In the genomic region with DNA sequence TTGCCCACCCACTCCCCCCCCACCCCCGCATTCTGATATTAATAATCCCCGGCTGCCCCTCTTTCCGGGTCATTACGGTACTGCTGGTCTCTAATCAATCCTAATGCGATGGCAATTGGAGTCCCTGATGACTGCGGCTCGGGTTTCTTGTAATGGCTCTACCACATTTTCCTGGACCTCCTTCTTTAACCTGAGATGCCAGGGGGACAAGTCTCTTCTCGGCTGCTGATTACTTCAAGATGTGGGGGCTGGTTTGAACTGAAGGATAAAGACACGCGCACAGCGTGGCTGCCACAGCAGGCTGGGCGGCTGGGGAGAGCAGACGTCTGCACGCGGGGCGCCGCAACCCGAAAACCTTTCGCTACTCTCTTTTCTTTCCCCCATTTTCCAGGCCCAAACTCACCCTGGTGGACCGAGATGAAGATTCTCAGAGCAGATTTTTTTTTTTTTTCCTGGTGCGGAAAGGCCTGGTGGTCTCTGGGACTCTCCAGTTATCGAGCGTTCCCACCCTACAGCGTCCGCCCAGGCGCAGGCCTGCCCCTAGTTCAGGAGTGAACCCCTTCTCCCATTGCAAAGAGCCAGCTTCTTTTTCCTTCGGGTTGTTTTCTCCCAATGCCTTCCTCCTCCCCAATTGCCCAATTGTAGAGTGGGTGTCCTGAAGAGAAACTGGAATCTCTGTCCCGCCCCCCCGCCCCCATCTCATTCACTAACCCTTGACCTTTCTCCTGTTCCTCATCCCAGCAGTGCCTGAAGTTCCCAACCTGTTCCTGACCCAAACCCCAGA, we compare ENCODE assay signal across 9 cellular contexts. TPM values are rescaled to one million over a fixed set of nuclear protein-coding genes. Genes with fewer than 3 reads are reported as not detected.
A peak's percentile ranks its signal among the peaks of the same experiment; 100 is the strongest.
DNase-seq lines count a peak whose midpoint lies in the region; ATAC-seq and TF ChIP-seq lines count a peak whose summit lies in the region.
"Had no signal": no experiment of that assay in that cellular context is flagged by ENCODE, and none has a peak within 500 bp of the region (broad histone marks: within the 10 kb centered on the region; RNA-seq: fewer than 3 reads in every experiment).

No MANE protein-coding gene starts in this region.

- H4K20me1 ChIP-seq in GM23338 (replicated peaks; ENCODE audit: insufficient read depth) = peaks cover 14% of the 10 kb centered on the region

- H3F3A ChIP-seq in GM23338 (replicated peaks; ENCODE audit: low read depth) = peaks cover 30% of the 10 kb centered on the region

- no peak overlapping the region for H2AFZ ChIP-seq in GM23338

- ATAC-seq in GM23338 (peak; percentile 2; the same call in 1 of the 3 replicates), GM19397 (IDR thresholded peaks at IDR 0.05; ENCODE audit: unreplicated experiment) (no peak), HG02840 (IDR thresholded peaks at IDR 0.05; ENCODE audit: low FRiP score, unreplicated experiment) (no peak), HG03025 (IDR thresholded peaks at IDR 0.05; ENCODE audit: low FRiP score, unreplicated experiment) (no peak)

- H3K4me3 Mint-ChIP-seq in GM23338 (peak overlapping the region; percentile 71), neural crest cell (peak overlapping the region; percentile 84)
- H3K4me3 Mint-ChIP-seq in dendritic cell treated with granulocyte-macrophage colony-stimulating factor and Interleukin-4, amounts not matched to agents 40 ng/mL and 50 ng/mL, for 4 days = peak overlapping the region; percentile 82

- H3K36me3 ChIP-seq in GM23338 (ENCODE audit: insufficient read depth) = no peaks in the 10 kb centered on the region

- H3K4me1 ChIP-seq in GM23338 (ENCODE audit: insufficient read depth) = peaks cover 66% of the 10 kb centered on the region

- TF ChIP-seq CTCF in GM23338 (conservative IDR thresholded peaks at IDR 0.05; ENCODE audit: low read depth in 2 of 2) (no peak), neural crest cell (conservative IDR thresholded peaks at IDR 0.05) (no peak)

- H3K4me1 Mint-ChIP-seq in GM23338 (peaks cover 64% of the 10 kb centered on the region), neural crest cell (peaks cover 52% of the 10 kb centered on the region)
- peaks cover 48% of the 10 kb centered on the region for H3K4me1 Mint-ChIP-seq in dendritic cell treated with granulocyte-macrophage colony-stimulating factor and Interleukin-4, amounts not matched to agents 40 ng/mL and 50 ng/mL, for 4 days (ENCODE audit: low read depth)

- peaks cover 100% of the 10 kb centered on the region for H3K27me3 ChIP-seq in GM23338 (ENCODE audit: insufficient read depth)

- no peaks in the 10 kb centered on the region; the same call in 2 of the 3 replicates for H3K36me3 Mint-ChIP-seq in GM23338 (ENCODE audit: low read depth)
- H3K36me3 Mint-ChIP-seq in dendritic cell treated with granulocyte-macrophage colony-stimulating factor and Interleukin-4, amounts not matched to agents 40 ng/mL and 50 ng/mL, for 4 days (ENCODE audit: low read depth) = peaks cover 7% of the 10 kb centered on the region
- no peaks in the 10 kb centered on the region for H3K36me3 Mint-ChIP-seq in neural crest cell (ENCODE audit: low read depth)

- peak overlapping the region; percentile 72 for H3K4me3 ChIP-seq in GM23338

- H3K9me3 Mint-ChIP-seq in GM23338 (no peaks in the 10 kb centered on the region), neural crest cell (no peaks in the 10 kb centered on the region)
- no peaks in the 10 kb centered on the region for H3K9me3 Mint-ChIP-seq in dendritic cell treated with granulocyte-macrophage colony-stimulating factor and Interleukin-4, amounts not matched to agents 40 ng/mL and 50 ng/mL, for 4 days
- H3K9me3 Mint-ChIP-seq: activated naive CD4-positive, alpha-beta T cell treated with anti-CD3 and anti-CD28 coated beads, Interleukin-2, amount 50 U/mL, for 72 hours had no signal

- peaks cover 99% of the 10 kb centered on the region for H3K27me3 Mint-ChIP-seq in GM23338 (ENCODE audit: insufficient read depth, low read depth, poor library complexity)
- H3K27me3 Mint-ChIP-seq in dendritic cell treated with granulocyte-macrophage colony-stimulating factor and Interleukin-4, amounts not matched to agents 40 ng/mL and 50 ng/mL, for 4 days = peaks cover 99% of the 10 kb centered on the region
- H3K27me3 Mint-ChIP-seq in neural crest cell (ENCODE audit: low read depth) = peaks cover 99% of the 10 kb centered on the region

- intact Hi-C loops in dendritic cell treated with granulocyte-macrophage colony-stimulating factor and Interleukin-4, amounts not matched to agents 40 ng/mL and 50 ng/mL, for 4 days (cut with micrococcal nuclease) = loop anchor here (5.0 kb wide), 1 partner anchor 327 kb away; a partner anchor contains a TSS

- H3K4me2 ChIP-seq in GM23338 = peak overlapping the region; percentile 89

- no peaks in the 10 kb centered on the region for H3K9me2 ChIP-seq in GM23338 (ENCODE audit: insufficient read depth)

- no peaks in the 10 kb centered on the region for H3K79me2 ChIP-seq in GM23338 (replicated peaks; ENCODE audit: insufficient read depth)

- peak; percentile 82 for DNase-seq in GM23338 (ENCODE audit: low spot score)
- peak; percentile 94 for DNase-seq in NCI-H2029 treated with DMSO at 0.1 percent for 48 hours (lab: John Stamatoyannopoulos, UW)
- DNase-seq in neural crest cell (ENCODE audit: low read depth, low spot score) = no peak
- DNase-seq: NCI-H526 treated with DMSO at 0.1 percent for 48 hours had no signal

- no peak overlapping the region for H3K27ac ChIP-seq in GM23338 (ENCODE audit: low read depth)

- H3K27ac Mint-ChIP-seq in GM23338 (no peak overlapping the region), neural crest cell (ENCODE audit: unreplicated experiment) (no peak overlapping the region)
- H3K27ac Mint-ChIP-seq in dendritic cell treated with granulocyte-macrophage colony-stimulating factor and Interleukin-4, amounts not matched to agents 40 ng/mL and 50 ng/mL, for 4 days = no peak overlapping the region
- H3K27ac Mint-ChIP-seq: activated naive CD4-positive, alpha-beta T cell treated with anti-CD3 and anti-CD28 coated beads, Interleukin-2, amount 50 U/mL, for 72 hours had no signal

TF ChIP-seq in GM23338, 12 proteins besides CTCF, POLR2A, EP300 and RAD21:
- TF ChIP-seq JUNB (IDR thresholded peaks at IDR 0.05; ENCODE audit: unreplicated experiment) (no peak), EZH2phosphoT487 (IDR thresholded peaks at IDR 0.05; ENCODE audit: unreplicated experiment) (peak; percentile 78), NANOG (IDR thresholded peaks at IDR 0.05; ENCODE audit: borderline replicate concordance) (0 out of 2 replicates have a peak, but pooled peaks have one; percentile 15), POLR2AphosphoS5 (IDR thresholded peaks at IDR 0.05; ENCODE audit: low read depth) (0 out of 2 replicates have a peak, but pooled peaks have one; percentile 16), ZNF114 (CRISPR knock-in tag; IDR thresholded peaks at IDR 0.05) (no peak), EZH2 (IDR thresholded peaks at IDR 0.05; ENCODE audit: low read depth, unreplicated experiment) (peak; percentile 94)
- TF ChIP-seq, protein P1, sequence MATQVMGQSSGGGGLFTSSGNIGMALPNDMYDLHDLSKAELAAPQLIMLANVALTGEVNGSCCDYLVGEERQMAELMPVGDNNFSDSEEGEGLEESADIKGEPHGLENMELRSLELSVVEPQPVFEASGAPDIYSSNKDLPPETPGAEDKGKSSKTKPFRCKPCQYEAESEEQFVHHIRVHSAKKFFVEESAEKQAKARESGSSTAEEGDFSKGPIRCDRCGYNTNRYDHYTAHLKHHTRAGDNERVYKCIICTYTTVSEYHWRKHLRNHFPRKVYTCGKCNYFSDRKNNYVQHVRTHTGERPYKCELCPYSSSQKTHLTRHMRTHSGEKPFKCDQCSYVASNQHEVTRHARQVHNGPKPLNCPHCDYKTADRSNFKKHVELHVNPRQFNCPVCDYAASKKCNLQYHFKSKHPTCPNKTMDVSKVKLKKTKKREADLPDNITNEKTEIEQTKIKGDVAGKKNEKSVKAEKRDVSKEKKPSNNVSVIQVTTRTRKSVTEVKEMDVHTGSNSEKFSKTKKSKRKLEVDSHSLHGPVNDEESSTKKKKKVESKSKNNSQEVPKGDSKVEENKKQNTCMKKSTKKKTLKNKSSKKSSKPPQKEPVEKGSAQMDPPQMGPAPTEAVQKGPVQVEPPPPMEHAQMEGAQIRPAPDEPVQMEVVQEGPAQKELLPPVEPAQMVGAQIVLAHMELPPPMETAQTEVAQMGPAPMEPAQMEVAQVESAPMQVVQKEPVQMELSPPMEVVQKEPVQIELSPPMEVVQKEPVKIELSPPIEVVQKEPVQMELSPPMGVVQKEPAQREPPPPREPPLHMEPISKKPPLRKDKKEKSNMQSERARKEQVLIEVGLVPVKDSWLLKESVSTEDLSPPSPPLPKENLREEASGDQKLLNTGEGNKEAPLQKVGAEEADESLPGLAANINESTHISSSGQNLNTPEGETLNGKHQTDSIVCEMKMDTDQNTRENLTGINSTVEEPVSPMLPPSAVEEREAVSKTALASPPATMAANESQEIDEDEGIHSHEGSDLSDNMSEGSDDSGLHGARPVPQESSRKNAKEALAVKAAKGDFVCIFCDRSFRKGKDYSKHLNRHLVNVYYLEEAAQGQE (IDR thresholded peaks at IDR 0.05; ENCODE audit: unreplicated experiment) = no peak

RNA-seq across cellular contexts. Expression of a gene that starts 6.0 kb away (rescaled TPM):
- 0.35 and 0.78 TPM in 2 replicates for total RNA-seq in GM23338 (2014; rRNA removed; shearing (Covaris generic))
- polyA plus RNA-seq in GM23338 (2016; fragmentation: Nextera tagmentation; extraction: Ambion mirVana) = 0.66 and 0.71 TPM in 2 replicates
- 0.44 and 0.48 TPM in 2 replicates for total RNA-seq in neural crest cell
- total RNA-seq: activated naive CD4-positive, alpha-beta T cell treated with anti-CD3 and anti-CD28 coated beads, Interleukin-2, amount 50 U/mL, for 72 hours had no signal
